Comparison of ENCODE assay signal across 18 cellular contexts in the genomic region with DNA sequence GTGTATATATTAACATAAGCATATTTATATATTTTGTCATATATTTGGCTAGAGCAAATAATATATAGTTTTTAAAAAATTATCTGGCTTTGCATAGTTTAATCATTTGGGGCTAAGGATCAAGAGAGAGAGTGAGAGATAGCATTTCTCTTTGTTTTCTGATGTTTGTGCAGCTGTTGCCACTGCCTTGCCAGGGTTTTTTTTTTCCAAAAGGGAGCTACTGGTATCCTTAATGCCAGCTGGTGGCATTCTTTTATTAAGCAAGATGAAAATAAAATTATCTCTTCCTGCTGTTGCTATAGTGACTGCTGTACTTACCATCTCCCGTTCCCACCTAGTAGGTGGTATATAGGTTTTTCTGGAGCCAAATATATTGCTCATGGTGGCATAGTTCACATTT.
"Had no signal": no experiment of that assay in that cellular context is flagged by ENCODE, and none has a peak within 500 bp of the region (broad histone marks: within the 10 kb centered on the region; RNA-seq: fewer than 3 reads in every experiment).

No MANE protein-coding gene starts in this region.

- H3K27ac ChIP-seq: esophagus muscularis mucosa, gastroesophageal sphincter, heart left ventricle, left lung, WERI-Rb-1 had no signal

- H3K4me3 ChIP-seq: esophagus muscularis mucosa, gastroesophageal sphincter, heart left ventricle, left lung had no signal

- H3K36me3 Mint-ChIP-seq: activated CD4-positive, alpha-beta memory T cell treated with anti-CD3 and anti-CD28 coated beads for 36 hours; activated naive CD8-positive, alpha-beta T cell had no signal

- H3K27ac Mint-ChIP-seq: activated CD4-positive, alpha-beta memory T cell treated with anti-CD3 and anti-CD28 coated beads for 36 hours; activated naive CD8-positive, alpha-beta T cell; activated T-helper 1 cell treated with anti-CD3 and anti-CD28 coated beads, Interleukin-12 subunit alpha, Interleukin-12 subunit beta, Interleukin-2, Interleukin-4 antibody, amounts not matched to agents 30 ng/mL and 10 ng/mL and 1 ng/mL, durations not matched to agents 14 hours and 24 hours and 36 hours; mesothelial cell of epicardium had no signal

- H3K36me3 ChIP-seq: esophagus muscularis mucosa, gastroesophageal sphincter, heart left ventricle, left lung, WERI-Rb-1 had no signal

- H3K27me3 Mint-ChIP-seq: activated CD4-positive, alpha-beta memory T cell treated with anti-CD3 and anti-CD28 coated beads for 36 hours; activated naive CD8-positive, alpha-beta T cell had no signal

- H3K4me1 ChIP-seq: esophagus muscularis mucosa, gastroesophageal sphincter, heart left ventricle, left lung had no signal

- DNase-seq: activated CD4-positive, alpha-beta memory T cell treated with anti-CD3 and anti-CD28 coated beads for 36 hours; activated gamma-delta T cell treated with Interleukin-2 at 50 U/mL for 16 hours; activated T-cell treated with anti-CD3 and anti-CD28 coated beads for 4 hours; effector CD4-positive, alpha-beta T cell; heart left ventricle; kidney; left lung; occipital lobe; retina; stimulated activated CD4-positive, alpha-beta T cell treated with anti-CD3 and anti-CD28 coated beads, Interleukin-1b, Interleukin-23, amount 100 ng/mL, for 48 hours; stimulated activated CD8-positive, alpha-beta memory T cell treated with anti-CD3 and anti-CD28 coated beads, Interleukin-4, amount 100 ng/mL, for 48 hours; stimulated activated naive CD4-positive, alpha-beta T cell; WERI-Rb-1 had no signal

- H3K4me1 Mint-ChIP-seq: mesothelial cell of epicardium had no signal

- ATAC-seq: gastroesophageal sphincter, heart left ventricle, left lung had no signal

- H3K4me3 Mint-ChIP-seq: activated CD4-positive, alpha-beta memory T cell treated with anti-CD3 and anti-CD28 coated beads for 36 hours; activated naive CD8-positive, alpha-beta T cell; activated T-helper 1 cell treated with anti-CD3 and anti-CD28 coated beads, Interleukin-12 subunit alpha, Interleukin-12 subunit beta, Interleukin-2, Interleukin-4 antibody, amounts not matched to agents 30 ng/mL and 10 ng/mL and 1 ng/mL, durations not matched to agents 14 hours and 24 hours and 36 hours; mesothelial cell of epicardium had no signal

- H3K27me3 ChIP-seq: esophagus muscularis mucosa, gastroesophageal sphincter, heart left ventricle, left lung had no signal
